In genomic region chr10:72318383-72319262, GRCh38 we compare ENCODE assay signal across 8 cellular contexts. TPM values are rescaled to one million over a fixed set of nuclear protein-coding genes. Genes with fewer than 3 reads are reported as not detected.
DNase-seq lines count a peak whose midpoint lies in the region; ATAC-seq, FAIRE-seq and TF ChIP-seq lines count a peak whose summit lies in the region.

No MANE protein-coding gene starts in this region.

- CTCF ChIA-PET in HepG2 (lab: Yijun Ruan, JAX; ENCODE audit: low intra/inter-chr PET ratio, low total read pairs): no interaction called here

- H3K27me3 ChIP-seq in HepG2 (ENCODE audit: control insufficient read depth in 1 of 2, insufficient read depth in 2 of 2, low read length in 2 of 2) (no peaks in the 10 kb centered on the region), tibial nerve (no peaks in the 10 kb centered on the region)

- TF ChIP-seq EP300 in HepG2 (IDR thresholded peaks at IDR 0.05; ENCODE audit: low read depth in 2 of 2, low read length in 2 of 2) (no peak), HepG2 (CRISPR knock-in tag; IDR thresholded peaks at IDR 0.05; ENCODE audit: borderline replicate concordance) (no peak), tibial nerve (IDR thresholded peaks at IDR 0.05) (no peak)

- peak overlapping the region; percentile 98 for H3K4me2 ChIP-seq in HepG2 (ENCODE audit: low read depth, low read length)

- peaks cover 76% of the 10 kb centered on the region for H3K4me1 Mint-ChIP-seq in activated T-cell treated with anti-CD3 and anti-CD28 coated beads, Interleukin-2, amount 50 U/mL, for 24 hours (ENCODE audit: low read depth)
- H3K4me1 Mint-ChIP-seq in activated T-helper 17 cell treated with anti-CD3 and anti-CD28 coated beads, Interleukin-2, amount 50 U/mL, for 72 hours: peaks cover 33% of the 10 kb centered on the region

- H3K36me3 ChIP-seq in HepG2 (replicated peaks in 1 of 2; ENCODE audit: control insufficient read depth in 1 of 2, insufficient read depth in 2 of 2, low read length in 2 of 2): no peaks in the 10 kb centered on the region
- H3K36me3 ChIP-seq in tibial nerve: no peaks in the 10 kb centered on the region

- in situ Hi-C loops in HepG2 (cut with HindIII; ENCODE audit: extremely low pct_ligation_motif_present, low pct_unique_long_range_greater_than_20kb) (no loop called here), GM13976 (cut with MboI; ENCODE audit: low sequenced_read_pairs, unreplicated experiment) (no loop called here)

- FAIRE-seq in HepG2 (lab: Jason Lieb, UNC): no peak

- peak overlapping the region; percentile 84 for H3K9ac ChIP-seq in HepG2 (ENCODE audit: insufficient read depth, low read depth, low read length)

- peak overlapping the region; percentile 43 to 75 (median 49) for H3K4me3 ChIP-seq in HepG2 (replicated peaks in 1 of 3; ENCODE audit: insufficient read depth in 1 of 3, low read depth in 2 of 3, low read length in 3 of 3)
- peak overlapping the region in 2 of 4 donors; percentile 54 to 55 for H3K4me3 ChIP-seq in tibial nerve

- no peak for DNase-seq in activated T-cell treated with anti-CD3 and anti-CD28 coated beads, Interleukin-2, amount 50 U/mL, for 24 hours
- DNase-seq in activated T-cell treated with anti-CD3 and anti-CD28 coated beads, Interleukin-2, amount 50 U/mL, for 1 hour: no peak
- DNase-seq in HepG2 (ENCODE audit: low spot score): no peak
- DNase-seq in tibial nerve (ENCODE audit: low spot score in 2 of 2): no peak
- DNase-seq in NCI-H2227 (lab: John Stamatoyannopoulos, UW; ENCODE audit: unreplicated experiment): no peak
- DNase-seq in activated CD8-positive, alpha-beta memory T cell treated with anti-CD3 and anti-CD28 coated beads for 24 hours: no peak
- no peak for DNase-seq in GM13976 (ENCODE audit: low spot score)

- ATAC-seq in activated T-helper 17 cell treated with anti-CD3 and anti-CD28 coated beads, Interleukin-2, amount 50 U/mL, for 72 hours (replicated peaks): no peak
- no peak for ATAC-seq in HepG2

- TF ChIP-seq CTCF in HepG2 (CRISPR knock-in tag; IDR thresholded peaks at IDR 0.05) (no peak), tibial nerve (IDR thresholded peaks at IDR 0.05) (no peak), GM13976 (IDR thresholded peaks at IDR 0.05; ENCODE audit: borderline replicate concordance, control extremely low read depth, extremely low read depth, insufficient read depth, missing control alignments) (no peak)

- peak overlapping the region; percentile 79 for H3K4me3 Mint-ChIP-seq in activated T-cell treated with anti-CD3 and anti-CD28 coated beads, Interleukin-2, amount 50 U/mL, for 24 hours
- peak overlapping the region; percentile 90 for H3K4me3 Mint-ChIP-seq in activated T-helper 17 cell treated with anti-CD3 and anti-CD28 coated beads, Interleukin-2, amount 50 U/mL, for 72 hours

- H3K27ac Mint-ChIP-seq in activated T-cell treated with anti-CD3 and anti-CD28 coated beads, Interleukin-2, amount 50 U/mL, for 24 hours: peak overlapping the region; percentile 96
- peak overlapping the region; percentile 96 for H3K27ac Mint-ChIP-seq in activated T-helper 17 cell treated with anti-CD3 and anti-CD28 coated beads, Interleukin-2, amount 50 U/mL, for 72 hours

- no peaks in the 10 kb centered on the region for H3K79me2 ChIP-seq in HepG2 (ENCODE audit: insufficient read depth, low read length)

- intact Hi-C loops in HepG2 (cut with micrococcal nuclease; ENCODE audit: unreplicated experiment): loop anchor here (2.0 kb wide), 1 partner anchor 46 kb away; the partner anchor contains the start of gene DDIT4

- no peaks in the 10 kb centered on the region for H3K27me3 Mint-ChIP-seq in activated T-cell treated with anti-CD3 and anti-CD28 coated beads, Interleukin-2, amount 50 U/mL, for 24 hours
- no peaks in the 10 kb centered on the region for H3K27me3 Mint-ChIP-seq in activated T-helper 17 cell treated with anti-CD3 and anti-CD28 coated beads, Interleukin-2, amount 50 U/mL, for 72 hours

- TF ChIP-seq POLR2A in HepG2 (IDR thresholded peaks at IDR 0.05; ENCODE audit: insufficient read depth in 1 of 2, low read depth in 2 of 2, low read length in 2 of 2) (no peak), tibial nerve (IDR thresholded peaks at IDR 0.05) (no peak)

- POLR2A ChIA-PET in HepG2 (lab: Yijun Ruan, JAX): interaction anchor here (0.7 to 8.1 kb wide), 8 partner anchors 12 to 274 kb away, joined by 3 to 322 read pairs (median 28); partner anchors contain the start of gene DDIT4

- BruUV-seq in HepG2 (replicated peaks; lab: Mats Ljungman, UMichigan): TSS peak; percentile 41

- H3K9me3 ChIP-seq in HepG2 (ENCODE audit: low read length) (no peaks in the 10 kb centered on the region), tibial nerve (no peaks in the 10 kb centered on the region)

- no peaks in the 10 kb centered on the region for H3K36me3 Mint-ChIP-seq in activated T-cell treated with anti-CD3 and anti-CD28 coated beads, Interleukin-2, amount 50 U/mL, for 24 hours (ENCODE audit: low read depth)
- peaks cover 21% of the 10 kb centered on the region for H3K36me3 Mint-ChIP-seq in activated T-helper 17 cell treated with anti-CD3 and anti-CD28 coated beads, Interleukin-2, amount 50 U/mL, for 72 hours (ENCODE audit: low read depth)

- WGBS in HepG2 (ENCODE audit: low lambda C conversion rate): 60% methylated on average over 11 of the region's 11 CpGs
- 53 to 62% methylated on average over 11 of the region's 11 CpGs for WGBS in tibial nerve, 2 donors

- H3K4me1 ChIP-seq in HepG2 (ENCODE audit: insufficient read depth, low read length): peaks cover 85% of the 10 kb centered on the region
- H3K4me1 ChIP-seq in tibial nerve: peaks cover 0 to 88% (median 49%) of the 10 kb centered on the region in 4 donors

- H3K27ac ChIP-seq in HepG2 (ENCODE audit: extremely low read length, insufficient read depth, low read length) (peak overlapping the region; percentile 98), tibial nerve (peak overlapping the region; percentile 77 to 91 (median 90))

- no peaks in the 10 kb centered on the region for H4K20me1 ChIP-seq in HepG2 (ENCODE audit: insufficient read depth, low read length)

- no peak overlapping the region for H2AFZ ChIP-seq in HepG2 (ENCODE audit: low read length)

- no peaks in the 10 kb centered on the region for H3K9me3 Mint-ChIP-seq in activated T-cell treated with anti-CD3 and anti-CD28 coated beads, Interleukin-2, amount 50 U/mL, for 24 hours
- no peaks in the 10 kb centered on the region for H3K9me3 Mint-ChIP-seq in activated T-helper 17 cell treated with anti-CD3 and anti-CD28 coated beads, Interleukin-2, amount 50 U/mL, for 72 hours

- TF ChIP-seq RAD21 in HepG2 (CRISPR knock-in tag; IDR thresholded peaks at IDR 0.05): no peak

RNA-seq across cellular contexts. Expression of gene DNAJB12, which starts 36.1 kb away (rescaled TPM):
- 10 to 100 TPM; 32.0 to 35.9 TPM for total RNA-seq in activated T-helper 17 cell treated with anti-CD3 and anti-CD28 coated beads, Interleukin-2, amount 50 U/mL, for 72 hours
- total RNA-seq in HepG2 (2016; rRNA removed; fragmentation: Illumina TruSeq; extraction: Trizol) (11.4 and 18.2 TPM in 2 replicates), tibial nerve (100 to 1,000 TPM in 2 of 4 donors, 10 to 100 TPM in 2; 81.3 to 115 (median 98.9) TPM)
- 3.9 and 5.0 TPM in 2 replicates for total RNA-seq in HepG2 (2016; cell fraction: cytosol; rRNA removed; fragmentation: Illumina TruSeq; extraction: Trizol; ENCODE audit: low read depth)
- 9.2 and 19.9 TPM in 2 replicates for total RNA-seq in HepG2 (2016; cell fraction: insoluble cytoplasmic fraction; rRNA removed; fragmentation: Illumina TruSeq; extraction: Trizol)
- 6.8 and 7.7 TPM in 2 replicates for total RNA-seq in HepG2 (2016; cell fraction: membrane; rRNA removed; fragmentation: Illumina TruSeq; extraction: Trizol)
- total RNA-seq in HepG2 (2016; cell fraction: nucleus; rRNA removed; fragmentation: Illumina TruSeq; extraction: Trizol): 18.8 and 22.8 TPM in 2 replicates
- 10.8 and 13.6 TPM in 2 replicates for polyA plus RNA-seq in HepG2 (2011; rRNA removed)
- polyA plus RNA-seq in HepG2 (2011; cell fraction: cytosol; rRNA removed): 8.7 and 9.8 TPM in 2 replicates
- polyA plus RNA-seq in HepG2 (2011; cell fraction: nucleus; rRNA removed): 21.4 and 23.3 TPM in 2 replicates
- polyA plus RNA-seq in HepG2 (2012): 11.6 and 13.7 TPM in 2 replicates
- polyA plus RNA-seq in HepG2 (2016; cell fraction: cytosol; fragmentation: Illumina TruSeq; extraction: Trizol; ENCODE audit: low read depth): 3.5 TPM in 2 replicates
- polyA plus RNA-seq in HepG2 (2016; cell fraction: insoluble cytoplasmic fraction; fragmentation: Illumina TruSeq; extraction: Trizol; ENCODE audit: low read depth): 9.6 and 12.1 TPM in 2 replicates
- 5.2 and 5.7 TPM in 2 replicates for polyA plus RNA-seq in HepG2 (2016; cell fraction: membrane; fragmentation: Illumina TruSeq; extraction: Trizol; ENCODE audit: low read depth)
- 30.8 and 32.2 TPM in 2 replicates for polyA plus RNA-seq in HepG2 (2016; cell fraction: nucleus; fragmentation: Illumina TruSeq; extraction: Trizol; ENCODE audit: insufficient read depth, low read depth)
- 15.9 and 24.1 TPM in 2 replicates for polyA minus RNA-seq in HepG2 (2011; rRNA and poly(A)+ RNA removed; ENCODE audit: low replicate concordance)
- 8.8 and 8.9 TPM in 2 replicates for polyA minus RNA-seq in HepG2 (2011; cell fraction: cytosol; rRNA and poly(A)+ RNA removed)
- polyA minus RNA-seq in HepG2 (2011; cell fraction: nucleus; rRNA and poly(A)+ RNA removed): 18.4 and 18.9 TPM in 2 replicates

RNA-seq across cellular contexts. Expression of gene DDIT4, which starts 44.9 kb away (rescaled TPM):
- 1,000 to 10,000 TPM in 1 of 2 donors, 100 to 1,000 TPM in 1; 746 to 1,569 TPM for total RNA-seq in activated T-helper 17 cell treated with anti-CD3 and anti-CD28 coated beads, Interleukin-2, amount 50 U/mL, for 72 hours
- total RNA-seq in HepG2 (2016; rRNA removed; fragmentation: Illumina TruSeq; extraction: Trizol) (35.2 and 35.6 TPM in 2 replicates), tibial nerve (1,000 to 10,000 TPM; 1,317 to 2,202 (median 1,604) TPM)
- 17.3 and 17.4 TPM in 2 replicates for total RNA-seq in HepG2 (2016; cell fraction: cytosol; rRNA removed; fragmentation: Illumina TruSeq; extraction: Trizol; ENCODE audit: low read depth)
- total RNA-seq in HepG2 (2016; cell fraction: insoluble cytoplasmic fraction; rRNA removed; fragmentation: Illumina TruSeq; extraction: Trizol): 35.9 and 37.2 TPM in 2 replicates
- total RNA-seq in HepG2 (2016; cell fraction: membrane; rRNA removed; fragmentation: Illumina TruSeq; extraction: Trizol): 34.5 and 35.2 TPM in 2 replicates
- total RNA-seq in HepG2 (2016; cell fraction: nucleus; rRNA removed; fragmentation: Illumina TruSeq; extraction: Trizol): 19.2 and 19.4 TPM in 2 replicates
- 40.7 and 78.9 TPM in 2 replicates for polyA plus RNA-seq in HepG2 (2011; rRNA removed)
- 47.3 and 59.3 TPM in 2 replicates for polyA plus RNA-seq in HepG2 (2011; cell fraction: cytosol; rRNA removed)
- polyA plus RNA-seq in HepG2 (2011; cell fraction: nucleus; rRNA removed): 73.1 and 98.3 TPM in 2 replicates
- polyA plus RNA-seq in HepG2 (2012): 82.2 and 137 TPM in 2 replicates
- polyA plus RNA-seq in HepG2 (2016; cell fraction: cytosol; fragmentation: Illumina TruSeq; extraction: Trizol; ENCODE audit: low read depth): 3.8 and 5.2 TPM in 2 replicates
- 24.9 and 26.7 TPM in 2 replicates for polyA plus RNA-seq in HepG2 (2016; cell fraction: insoluble cytoplasmic fraction; fragmentation: Illumina TruSeq; extraction: Trizol; ENCODE audit: low read depth)
- polyA plus RNA-seq in HepG2 (2016; cell fraction: membrane; fragmentation: Illumina TruSeq; extraction: Trizol; ENCODE audit: low read depth): 8.1 and 8.4 TPM in 2 replicates
- polyA plus RNA-seq in HepG2 (2016; cell fraction: nucleus; fragmentation: Illumina TruSeq; extraction: Trizol; ENCODE audit: insufficient read depth, low read depth): 27.3 and 28.4 TPM in 2 replicates
- polyA minus RNA-seq in HepG2 (2011; rRNA and poly(A)+ RNA removed; ENCODE audit: low replicate concordance): 150 and 161 TPM in 2 replicates
- 74.7 and 77.2 TPM in 2 replicates for polyA minus RNA-seq in HepG2 (2011; cell fraction: cytosol; rRNA and poly(A)+ RNA removed)
- 51.2 and 56.2 TPM in 2 replicates for polyA minus RNA-seq in HepG2 (2011; cell fraction: nucleus; rRNA and poly(A)+ RNA removed)

Comparison
In these comparisons a context has a peak if more than half of its experiments do, and no peak if none do; other contexts are left out.
1. RNA of gene DDIT4, which starts 44.9 kb away (total RNA-seq): 1,317 to 2,202 TPM in tibial nerve and 746 to 1,569 TPM in activated T-helper 17 cell treated with anti-CD3 and anti-CD28 coated beads, Interleukin-2, amount 50 U/mL, for 72 hours; 17.3 to 37.2 TPM in HepG2; every median in the first group is over 10 times any median in the second.